In the genomic region with DNA sequence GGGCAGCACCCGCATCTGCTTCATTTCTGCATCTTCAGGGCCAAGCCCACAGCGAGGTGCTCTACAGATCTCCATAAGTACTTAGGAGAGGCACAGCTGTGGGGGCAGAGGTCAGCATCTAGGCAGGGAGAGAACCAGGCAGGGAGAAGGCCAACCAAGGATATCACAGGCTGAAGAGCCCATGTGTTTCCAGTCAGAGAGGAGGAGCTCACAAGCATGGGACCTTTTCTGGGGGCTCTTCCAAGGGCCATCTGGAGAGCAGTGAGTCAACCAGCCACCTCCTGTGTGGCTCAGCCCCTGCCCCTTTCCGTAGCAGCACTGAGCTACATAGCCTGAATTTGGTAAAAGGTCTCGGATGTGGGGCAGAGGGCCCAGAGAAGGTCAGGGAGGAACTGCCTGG, we compare ENCODE assay signal across 11 cellular contexts.
DNase-seq lines count a peak whose midpoint lies in the region; ATAC-seq and TF ChIP-seq lines count a peak whose summit lies in the region.
"Had no signal": no experiment of that assay in that cellular context is flagged by ENCODE, and none has a peak within 500 bp of the region (broad histone marks: within the 10 kb centered on the region; RNA-seq: fewer than 3 reads in every experiment).

No MANE protein-coding gene starts in this region.

- peak overlapping the region; percentile 8 to 80 for H3K27ac ChIP-seq in ovary

- H3K4me1 Mint-ChIP-seq in stimulated activated effector memory CD8-positive, alpha-beta T cell treated with anti-CD3 and anti-CD28 coated beads, Interleukin-12 subunit alpha, Interleukin-12 subunit beta, amount 100 ng/mL, for 72 hours = peaks cover 11% of the 10 kb centered on the region
- peaks cover 10% of the 10 kb centered on the region for H3K4me1 Mint-ChIP-seq in endothelial cell (ENCODE audit: unreplicated experiment)

- no peaks in the 10 kb centered on the region for H3K9me3 Mint-ChIP-seq in stimulated activated effector memory CD8-positive, alpha-beta T cell treated with anti-CD3 and anti-CD28 coated beads, Interleukin-12 subunit alpha, Interleukin-12 subunit beta, amount 100 ng/mL, for 72 hours
- no peaks in the 10 kb centered on the region for H3K9me3 Mint-ChIP-seq in endothelial cell (ENCODE audit: unreplicated experiment)
- H3K9me3 Mint-ChIP-seq: activated naive CD4-positive, alpha-beta T cell treated with anti-CD3 and anti-CD28 coated beads, Interleukin-2, amount 50 U/mL, for 72 hours; T-helper 1 cell treated with Interleukin-12 subunit alpha and Interleukin-12 subunit beta and Interleukin-4 antibody, amounts not matched to agents 30 μg/mL and 1 μg/mL, for 36 hours had no signal

- H3K27ac Mint-ChIP-seq in stimulated activated effector memory CD8-positive, alpha-beta T cell treated with anti-CD3 and anti-CD28 coated beads, Interleukin-12 subunit alpha, Interleukin-12 subunit beta, amount 100 ng/mL, for 72 hours = no peak overlapping the region
- H3K27ac Mint-ChIP-seq in endothelial cell (ENCODE audit: unreplicated experiment) = no peak overlapping the region
- H3K27ac Mint-ChIP-seq: T-helper 1 cell treated with Interleukin-12 subunit alpha and Interleukin-12 subunit beta and Interleukin-4 antibody, amounts not matched to agents 30 μg/mL and 1 μg/mL, for 36 hours had no signal

- no peaks in the 10 kb centered on the region for H3K36me3 Mint-ChIP-seq in stimulated activated effector memory CD8-positive, alpha-beta T cell treated with anti-CD3 and anti-CD28 coated beads, Interleukin-12 subunit alpha, Interleukin-12 subunit beta, amount 100 ng/mL, for 72 hours
- H3K36me3 Mint-ChIP-seq in endothelial cell (ENCODE audit: low read depth, unreplicated experiment) = peaks cover 3% of the 10 kb centered on the region
- H3K36me3 Mint-ChIP-seq: activated naive CD4-positive, alpha-beta T cell treated with anti-CD3 and anti-CD28 coated beads, Interleukin-2, amount 50 U/mL, for 72 hours had no signal

- no peak for ATAC-seq in stimulated activated effector memory CD8-positive, alpha-beta T cell treated with anti-CD3 and anti-CD28 coated beads, Interleukin-12 subunit alpha, Interleukin-12 subunit beta, amount 100 ng/mL, for 72 hours
- ATAC-seq: activated naive CD4-positive, alpha-beta T cell treated with anti-CD3 and anti-CD28 coated beads, Interleukin-2, amount 50 U/mL, for 72 hours had no signal

- H3K27me3 Mint-ChIP-seq in endothelial cell (ENCODE audit: unreplicated experiment) = peaks cover 6% of the 10 kb centered on the region

- 42 to 60% (median 45%) methylated on average over 4 of the region's 4 CpGs for WGBS in ovary, 3 donors

- H3K4me3 Mint-ChIP-seq in stimulated activated effector memory CD8-positive, alpha-beta T cell treated with anti-CD3 and anti-CD28 coated beads, Interleukin-12 subunit alpha, Interleukin-12 subunit beta, amount 100 ng/mL, for 72 hours = no peak overlapping the region
- H3K4me3 Mint-ChIP-seq in endothelial cell (ENCODE audit: unreplicated experiment) = no peak overlapping the region
- H3K4me3 Mint-ChIP-seq: T-helper 1 cell treated with Interleukin-12 subunit alpha and Interleukin-12 subunit beta and Interleukin-4 antibody, amounts not matched to agents 30 μg/mL and 1 μg/mL, for 36 hours had no signal

- DNase-seq in DMS53 (lab: John Stamatoyannopoulos, UW) (peak; percentile 59), NCI-H446 treated with DMSO at 0.1 percent for 48 hours (lab: John Stamatoyannopoulos, UW) (peak; percentile 47), fibroblast of gingiva (ENCODE audit: low read depth) (peak; percentile 63), ovary (peak in 3 of 5 donors; percentile 55 to 79 (median 75)), SIG-M5 treated with dmso at 0.1 percent for 504 hours (lab: John Stamatoyannopoulos, UW; ENCODE audit: unreplicated experiment) (no peak), endothelial cell (ENCODE audit: low spot score) (no peak), putamen (ENCODE audit: low spot score) (no peak)
- DNase-seq in stimulated activated effector memory CD8-positive, alpha-beta T cell treated with anti-CD3 and anti-CD28 coated beads, Interleukin-12 subunit alpha, Interleukin-12 subunit beta, amount 100 ng/mL, for 72 hours (ENCODE audit: low spot score in 2 of 2) = no peak
- DNase-seq: Caco-2 had no signal

- intact Hi-C loops in ovary (cut with DNase I) = loop anchor here in 1 of 4 donors (5.0 kb wide), 1 partner anchor 88 kb away; no protein-coding TSS in a partner anchor

- no peaks in the 10 kb centered on the region for H3K36me3 ChIP-seq in ovary

- no peaks in the 10 kb centered on the region for H3K9me3 ChIP-seq in ovary
- H3K9me3 ChIP-seq: Caco-2 had no signal

- H3K4me1 ChIP-seq in ovary (ENCODE audit: insufficient read depth) = peaks cover 49% of the 10 kb centered on the region

- no peak for TF ChIP-seq CTCF in ovary (IDR thresholded peaks at IDR 0.05)
- no peak for TF ChIP-seq CTCF in endothelial cell (IDR thresholded peaks at IDR 0.05; ENCODE audit: unreplicated experiment)

- no peak for TF ChIP-seq EP300 in ovary (IDR thresholded peaks at IDR 0.05)

- H3K4me3 ChIP-seq in ovary = no peak overlapping the region

- no peaks in the 10 kb centered on the region for H3K27me3 ChIP-seq in ovary

- TF ChIP-seq POLR2A in ovary (IDR thresholded peaks at IDR 0.05) = no peak

Comparison
In these comparisons a context has a peak if more than half of its experiments do, and no peak if none do; other contexts are left out.
1. DNase-seq: peak in DMS53 (single experiment), NCI-H446 treated with DMSO at 0.1 percent for 48 hours (single experiment), fibroblast of gingiva (single experiment) and ovary (3 of 5); none in stimulated activated effector memory CD8-positive, alpha-beta T cell treated with anti-CD3 and anti-CD28 coated beads, Interleukin-12 subunit alpha, Interleukin-12 subunit beta, amount 100 ng/mL, for 72 hours (0 of 2), SIG-M5 treated with dmso at 0.1 percent for 504 hours (single experiment), endothelial cell (single experiment) and putamen (single experiment).